25 cellular contexts compared by ENCODE assay signal in the genomic region with DNA sequence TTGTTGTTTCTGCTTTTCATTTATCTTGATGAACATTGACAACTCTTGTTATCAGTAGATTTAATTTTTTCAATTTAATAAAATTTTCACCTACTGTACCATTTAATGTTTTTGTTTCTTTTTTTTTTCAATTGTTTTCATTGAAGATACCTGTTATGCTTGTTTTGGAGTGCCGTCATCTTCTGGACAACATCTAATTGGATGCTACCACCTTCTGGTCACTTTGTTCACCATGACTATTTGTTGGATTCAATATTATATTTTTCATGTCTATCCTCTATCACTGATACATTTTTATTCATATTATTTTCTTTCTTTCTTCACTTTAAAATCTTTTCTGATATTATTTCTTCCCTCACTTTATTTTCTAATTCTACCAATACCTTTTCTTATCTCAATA. TPM values are rescaled to one million over a fixed set of nuclear protein-coding genes. Genes with fewer than 3 reads are reported as not detected.
A peak's percentile ranks its signal among the peaks of the same experiment; 100 is the strongest.
DNase-seq lines count a peak whose midpoint lies in the region; ATAC-seq, FAIRE-seq and TF ChIP-seq lines count a peak whose summit lies in the region.
"Had no signal": no experiment of that assay in that cellular context is flagged by ENCODE, and none has a peak within 500 bp of the region (broad histone marks: within the 10 kb centered on the region; RNA-seq: fewer than 3 reads in every experiment).

No MANE protein-coding gene starts in this region.

- H2AFZ ChIP-seq in SK-N-SH (ENCODE audit: low read depth): no peak overlapping the region

- no peaks in the 10 kb centered on the region for H3K4me1 ChIP-seq in SK-N-SH (ENCODE audit: control insufficient read depth in 1 of 2, insufficient read depth in 2 of 2, low read depth in 1 of 2, low read length in 1 of 2)
- H3K4me1 ChIP-seq: A549, right atrium auricular region, tibial nerve had no signal

- DNase-seq in SK-N-SH (no peak), LNCaP clone FGC (ENCODE audit: low read depth) (peak; percentile 30), SK-MEL-5 (ENCODE audit: low read depth, low spot score) (peak; percentile 52), frontal cortex (ENCODE audit: low spot score in 2 of 2) (no peak)
- no peak for DNase-seq in stimulated activated CD4-positive, alpha-beta T cell treated with anti-CD3 and anti-CD28 coated beads, Interleukin-4, amount 100 ng/mL, for 4 hours
- DNase-seq: activated CD4-positive, alpha-beta T cell treated with anti-CD3 and anti-CD28 coated beads, Interleukin-2, amount 10 ng/mL, durations not matched to agents 7 days and 5 days; activated naive CD8-positive, alpha-beta T cell treated with anti-CD3 and anti-CD28 coated beads, Interleukin-2, amount 50 U/mL, for 24 hours; activated T-cell treated with anti-CD3 and anti-CD28 coated beads, Interleukin-2, amount 50 U/mL, for 4 hours; DMS79; KG1; left colon; MV-4-11; NCI-H1694; NCI-H526 treated with DMSO at 0.1 percent for 48 hours; SHP77; T1000 had no signal

- H3K27me3 ChIP-seq in SK-N-SH (ENCODE audit: insufficient read depth): peaks cover 10% of the 10 kb centered on the region
- H3K27me3 ChIP-seq: right atrium auricular region, tibial nerve had no signal

- 4% methylated on average over 1 of the region's 1 CpG for WGBS in SK-N-SH (ENCODE audit: low lambda C conversion rate)

- H3K9me3 ChIP-seq in SK-N-SH: no peaks in the 10 kb centered on the region
- H3K9me3 ChIP-seq: A549, right atrium auricular region had no signal

- H3K79me2 ChIP-seq in SK-N-SH (ENCODE audit: insufficient read depth): no peaks in the 10 kb centered on the region

- CTCF ChIA-PET in SK-N-SH (lab: Yijun Ruan, JAX): no interaction called here

- H3K36me3 ChIP-seq in SK-N-SH (replicated peaks in 1 of 2; ENCODE audit: control insufficient read depth in 1 of 2, insufficient read depth in 2 of 2, low read length in 1 of 2): no peaks in the 10 kb centered on the region
- H3K36me3 ChIP-seq: right atrium auricular region, tibial nerve had no signal

- no peak for TF ChIP-seq EP300 in SK-N-SH (IDR thresholded peaks at IDR 0.05; ENCODE audit: borderline replicate concordance in 1 of 2, low read depth in 1 of 2, low read length in 1 of 2)

- FAIRE-seq in frontal cortex (lab: Jason Lieb, UNC): peak; percentile 42
- FAIRE-seq: A549, GM19239 had no signal

- POLR2A ChIA-PET in SK-N-SH (lab: Yijun Ruan, JAX): no interaction called here

- TF ChIP-seq CTCF in SK-N-SH (IDR thresholded peaks at IDR 0.05): peak; percentile 53
- TF ChIP-seq CTCF in LNCaP clone FGC (IDR thresholded peaks at IDR 0.05; ENCODE audit: control insufficient read depth, extremely low read depth, insufficient read depth): peak; percentile 68

- H3F3A ChIP-seq in SK-N-SH (replicated peaks; ENCODE audit: insufficient read depth): peaks cover 4% of the 10 kb centered on the region

- H3K9ac ChIP-seq in SK-N-SH: no peak overlapping the region

- no peak overlapping the region for H3K27ac ChIP-seq in SK-N-SH (ENCODE audit: low read depth in 2 of 2, low read length in 1 of 2)
- H3K27ac ChIP-seq: A549, epithelial cell of prostate, right atrium auricular region, tibial nerve had no signal

- TF ChIP-seq RAD21 in SK-N-SH (IDR thresholded peaks at IDR 0.05; ENCODE audit: low read length): peak; percentile 49

- H3K9me2 ChIP-seq in SK-N-SH: no peaks in the 10 kb centered on the region

- in situ Hi-C loops in SK-MEL-5 (cut with HindIII; ENCODE audit: low pct_unique_long_range_greater_than_20kb, low sequenced_read_pairs): no loop called here

- ATAC-seq in SK-N-SH treated with all-trans-retinoic acid at 6 μM for 48 hours (no peak), HG03460 (IDR thresholded peaks at IDR 0.05; ENCODE audit: unreplicated experiment) (no peak), HG02981 (IDR thresholded peaks at IDR 0.05; ENCODE audit: unreplicated experiment) (no peak)
- ATAC-seq: A549; activated naive CD8-positive, alpha-beta T cell treated with anti-CD3 and anti-CD28 coated beads, Interleukin-2, amount 50 U/mL, for 24 hours; activated T-cell treated with anti-CD3 and anti-CD28 coated beads, Interleukin-2, amount 50 U/mL, for 4 hours; left colon; WTC11 had no signal

- no peak overlapping the region for H3K4me2 ChIP-seq in SK-N-SH
- H3K4me2 ChIP-seq: A549 had no signal

- no peaks in the 10 kb centered on the region for H4K20me1 ChIP-seq in SK-N-SH (ENCODE audit: insufficient read depth)

- H3K4me3 ChIP-seq in SK-N-SH (ENCODE audit: low read depth in 2 of 2, low read length in 1 of 2) (no peak overlapping the region), LNCaP clone FGC (ENCODE audit: low read depth, low read length) (no peak overlapping the region)
- H3K4me3 ChIP-seq: A549, right atrium auricular region, tibial nerve had no signal

TF ChIP-seq in SK-N-SH, 30 proteins besides CTCF, POLR2A, EP300 and RAD21:
- TF ChIP-seq SMC3 (IDR thresholded peaks at IDR 0.05; ENCODE audit: low read depth, low read length) (peak; percentile 26; the same call in 1 of the 2 replicates), GATA2 (CRISPR knock-in tag; IDR thresholded peaks at IDR 0.05) (no peak)

TF ChIP-seq in SK-N-SH treated with all-trans-retinoic acid at 6 μM for 48 hours, 23 proteins besides CTCF, POLR2A, EP300 and RAD21 (continues in another document):
- no peak for TF ChIP-seq ARNTL (CRISPR knock-in tag; IDR thresholded peaks at IDR 0.05; ENCODE audit: borderline replicate concordance, low read depth)
- no peak for TF ChIP-seq ZNF70 (CRISPR knock-in tag; IDR thresholded peaks at IDR 0.05)
- TF ChIP-seq, protein P1, sequence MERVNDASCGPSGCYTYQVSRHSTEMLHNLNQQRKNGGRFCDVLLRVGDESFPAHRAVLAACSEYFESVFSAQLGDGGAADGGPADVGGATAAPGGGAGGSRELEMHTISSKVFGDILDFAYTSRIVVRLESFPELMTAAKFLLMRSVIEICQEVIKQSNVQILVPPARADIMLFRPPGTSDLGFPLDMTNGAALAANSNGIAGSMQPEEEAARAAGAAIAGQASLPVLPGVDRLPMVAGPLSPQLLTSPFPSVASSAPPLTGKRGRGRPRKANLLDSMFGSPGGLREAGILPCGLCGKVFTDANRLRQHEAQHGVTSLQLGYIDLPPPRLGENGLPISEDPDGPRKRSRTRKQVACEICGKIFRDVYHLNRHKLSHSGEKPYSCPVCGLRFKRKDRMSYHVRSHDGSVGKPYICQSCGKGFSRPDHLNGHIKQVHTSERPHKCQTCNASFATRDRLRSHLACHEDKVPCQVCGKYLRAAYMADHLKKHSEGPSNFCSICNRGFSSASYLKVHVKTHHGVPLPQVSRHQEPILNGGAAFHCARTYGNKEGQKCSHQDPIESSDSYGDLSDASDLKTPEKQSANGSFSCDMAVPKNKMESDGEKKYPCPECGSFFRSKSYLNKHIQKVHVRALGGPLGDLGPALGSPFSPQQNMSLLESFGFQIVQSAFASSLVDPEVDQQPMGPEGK (CRISPR knock-in tag; IDR thresholded peaks at IDR 0.05; ENCODE audit: borderline replicate concordance): no peak
- no peak for TF ChIP-seq PPARA (CRISPR knock-in tag; IDR thresholded peaks at IDR 0.05; ENCODE audit: borderline replicate concordance)
- no peak for TF ChIP-seq ZFP30 (CRISPR knock-in tag; IDR thresholded peaks at IDR 0.05)
- TF ChIP-seq, protein P2, sequence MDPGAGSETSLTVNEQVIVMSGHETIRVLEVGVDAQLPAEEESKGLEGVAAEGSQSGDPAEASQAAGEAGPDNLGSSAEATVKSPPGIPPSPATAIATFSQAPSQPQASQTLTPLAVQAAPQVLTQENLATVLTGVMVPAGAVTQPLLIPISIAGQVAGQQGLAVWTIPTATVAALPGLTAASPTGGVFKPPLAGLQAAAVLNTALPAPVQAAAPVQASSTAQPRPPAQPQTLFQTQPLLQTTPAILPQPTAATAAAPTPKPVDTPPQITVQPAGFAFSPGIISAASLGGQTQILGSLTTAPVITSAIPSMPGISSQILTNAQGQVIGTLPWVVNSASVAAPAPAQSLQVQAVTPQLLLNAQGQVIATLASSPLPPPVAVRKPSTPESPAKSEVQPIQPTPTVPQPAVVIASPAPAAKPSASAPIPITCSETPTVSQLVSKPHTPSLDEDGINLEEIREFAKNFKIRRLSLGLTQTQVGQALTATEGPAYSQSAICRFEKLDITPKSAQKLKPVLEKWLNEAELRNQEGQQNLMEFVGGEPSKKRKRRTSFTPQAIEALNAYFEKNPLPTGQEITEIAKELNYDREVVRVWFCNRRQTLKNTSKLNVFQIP (CRISPR knock-in tag; IDR thresholded peaks at IDR 0.05; ENCODE audit: borderline replicate concordance, low read depth): no peak
- TF ChIP-seq RARB (CRISPR knock-in tag; IDR thresholded peaks at IDR 0.05): no peak
- TF ChIP-seq, protein P3, sequence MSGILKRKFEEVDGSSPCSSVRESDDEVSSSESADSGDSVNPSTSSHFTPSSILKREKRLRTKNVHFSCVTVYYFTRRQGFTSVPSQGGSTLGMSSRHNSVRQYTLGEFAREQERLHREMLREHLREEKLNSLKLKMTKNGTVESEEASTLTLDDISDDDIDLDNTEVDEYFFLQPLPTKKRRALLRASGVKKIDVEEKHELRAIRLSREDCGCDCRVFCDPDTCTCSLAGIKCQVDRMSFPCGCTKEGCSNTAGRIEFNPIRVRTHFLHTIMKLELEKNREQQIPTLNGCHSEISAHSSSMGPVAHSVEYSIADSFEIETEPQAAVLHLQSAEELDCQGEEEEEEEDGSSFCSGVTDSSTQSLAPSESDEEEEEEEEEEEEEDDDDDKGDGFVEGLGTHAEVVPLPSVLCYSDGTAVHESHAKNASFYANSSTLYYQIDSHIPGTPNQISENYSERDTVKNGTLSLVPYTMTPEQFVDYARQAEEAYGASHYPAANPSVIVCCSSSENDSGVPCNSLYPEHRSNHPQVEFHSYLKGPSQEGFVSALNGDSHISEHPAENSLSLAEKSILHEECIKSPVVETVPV (CRISPR knock-in tag; IDR thresholded peaks at IDR 0.05): no peak

RNA-seq across cellular contexts. Expression of a gene that starts 14.0 kb away (rescaled TPM):
- polyA plus RNA-seq in SK-N-SH (2012; rRNA removed): not detected in 2 replicates
- polyA plus RNA-seq in SK-N-SH (2012; cell fraction: cytosol; rRNA removed): not detected in 2 replicates
- not detected in 2 replicates for polyA plus RNA-seq in SK-N-SH (2012; cell fraction: nucleus; rRNA removed)
- not detected in 2 replicates for total RNA-seq in SK-MEL-5 (2014; rRNA removed; shearing (Covaris generic))
- polyA plus RNA-seq in SK-MEL-5 (2015; cell fraction: cytosol; rRNA removed): not detected in 2 replicates
- not detected in 2 replicates for polyA plus RNA-seq in SK-MEL-5 (2015; cell fraction: nucleus; rRNA removed)
- total RNA-seq in frontal cortex: not detected
- total RNA-seq: activated CD4-positive, alpha-beta T cell treated with anti-CD3 and anti-CD28 coated beads, Interleukin-2, amount 10 ng/mL, durations not matched to agents 7 days and 5 days; activated T-cell treated with anti-CD3 and anti-CD28 coated beads, Interleukin-2, amount 50 U/mL, for 4 hours; left colon; right atrium auricular region; tibial nerve; WTC11 had no signal
- polyA plus RNA-seq: A549 had no signal

RNA-seq across cellular contexts. Expression of a gene that starts 14.4 kb away (rescaled TPM):
- polyA plus RNA-seq in SK-N-SH (2012; rRNA removed): not detected in 2 replicates
- not detected in 2 replicates for polyA plus RNA-seq in SK-N-SH (2012; cell fraction: cytosol; rRNA removed)
- polyA plus RNA-seq in SK-N-SH (2012; cell fraction: nucleus; rRNA removed): not detected in 2 replicates
- not detected in 2 replicates for total RNA-seq in SK-MEL-5 (2014; rRNA removed; shearing (Covaris generic))
- polyA plus RNA-seq in SK-MEL-5 (2015; cell fraction: cytosol; rRNA removed): not detected in 2 replicates
- polyA plus RNA-seq in SK-MEL-5 (2015; cell fraction: nucleus; rRNA removed): not detected in 2 replicates
- not detected for total RNA-seq in frontal cortex
- total RNA-seq: activated CD4-positive, alpha-beta T cell treated with anti-CD3 and anti-CD28 coated beads, Interleukin-2, amount 10 ng/mL, durations not matched to agents 7 days and 5 days; activated T-cell treated with anti-CD3 and anti-CD28 coated beads, Interleukin-2, amount 50 U/mL, for 4 hours; left colon; right atrium auricular region; tibial nerve; WTC11 had no signal
- polyA plus RNA-seq: A549 had no signal

RNA-seq across cellular contexts. Expression of a gene that starts 22.2 kb away (rescaled TPM):
- polyA plus RNA-seq in SK-N-SH (2012; rRNA removed): not detected in 2 replicates
- polyA plus RNA-seq in SK-N-SH (2012; cell fraction: cytosol; rRNA removed): not detected in 2 replicates
- polyA plus RNA-seq in SK-N-SH (2012; cell fraction: nucleus; rRNA removed): not detected in 2 replicates
- total RNA-seq in SK-MEL-5 (2014; rRNA removed; shearing (Covaris generic)): not detected in 2 replicates
- not detected in 2 replicates for polyA plus RNA-seq in SK-MEL-5 (2015; cell fraction: cytosol; rRNA removed)
- not detected in 2 replicates for polyA plus RNA-seq in SK-MEL-5 (2015; cell fraction: nucleus; rRNA removed)
- not detected for total RNA-seq in frontal cortex
- total RNA-seq: activated CD4-positive, alpha-beta T cell treated with anti-CD3 and anti-CD28 coated beads, Interleukin-2, amount 10 ng/mL, durations not matched to agents 7 days and 5 days; activated T-cell treated with anti-CD3 and anti-CD28 coated beads, Interleukin-2, amount 50 U/mL, for 4 hours; left colon; right atrium auricular region; tibial nerve; WTC11 had no signal
- polyA plus RNA-seq: A549 had no signal

Comparison
In these comparisons a context has a peak if more than half of its experiments do, and no peak if none do; other contexts are left out.
1. DNase-seq: peak in LNCaP clone FGC (single experiment) and SK-MEL-5 (single experiment); none in SK-N-SH (single experiment), frontal cortex (0 of 2) and stimulated activated CD4-positive, alpha-beta T cell treated with anti-CD3 and anti-CD28 coated beads, Interleukin-4, amount 100 ng/mL, for 4 hours (0 of 2).